2 cellular contexts compared by ENCODE assay signal in genomic region chr19:50719566-50719965, GRCh38.
TF ChIP-seq lines count a peak whose summit lies in the region.

TSS of gene SHANK1 (minus strand) at chr19:50719802. CDS start at chr19:50716919, 2,883 bp downstream.

TF ChIP-seq in IMR-90, 13 proteins besides CTCF, POLR2A, EP300 and RAD21:
- TF ChIP-seq CEBPB (IDR thresholded peaks at IDR 0.05; ENCODE audit: low read depth, low read length) (no peak), RCOR1 (IDR thresholded peaks at IDR 0.05; ENCODE audit: insufficient replicate concordance, low read length) (no peak), RFX5 (IDR thresholded peaks at IDR 0.05; ENCODE audit: low read depth, low read length) (no peak), MAZ (IDR thresholded peaks at IDR 0.05; ENCODE audit: borderline replicate concordance, low read depth, low read length) (peak; percentile 70; the same call in 1 of the 2 replicates)

TF ChIP-seq in neural cell, 6 proteins besides CTCF, POLR2A, EP300 and RAD21:
- no peak for TF ChIP-seq TAF1 (IDR thresholded peaks at IDR 0.05; ENCODE audit: low read depth)
- TF ChIP-seq MXI1 (conservative IDR thresholded peaks at IDR 0.05; ENCODE audit: poor library complexity, severe bottlenecking): no peak
- no peak for TF ChIP-seq EZH2 (IDR thresholded peaks at IDR 0.05; ENCODE audit: borderline replicate concordance, insufficient read depth, low read length, poor library complexity, severe bottlenecking)
- TF ChIP-seq POLR2AphosphoS5 (IDR thresholded peaks at IDR 0.05): peak; percentile 73
- no peak for TF ChIP-seq SMC3 (conservative IDR thresholded peaks at IDR 0.05; ENCODE audit: poor library complexity)
